1 cellular context compared by ENCODE assay signal in genomic region chr3:143973352-143974021, GRCh38.
A peak's percentile ranks its signal among the peaks of the same experiment; 100 is the strongest.
TF ChIP-seq lines count a peak whose summit lies in the region.

No MANE protein-coding gene starts in this region.

TF ChIP-seq in HepG2, 621 proteins besides CTCF, POLR2A, EP300 and RAD21 (continued from another document and continues in another):
- TF ChIP-seq, protein P1, sequence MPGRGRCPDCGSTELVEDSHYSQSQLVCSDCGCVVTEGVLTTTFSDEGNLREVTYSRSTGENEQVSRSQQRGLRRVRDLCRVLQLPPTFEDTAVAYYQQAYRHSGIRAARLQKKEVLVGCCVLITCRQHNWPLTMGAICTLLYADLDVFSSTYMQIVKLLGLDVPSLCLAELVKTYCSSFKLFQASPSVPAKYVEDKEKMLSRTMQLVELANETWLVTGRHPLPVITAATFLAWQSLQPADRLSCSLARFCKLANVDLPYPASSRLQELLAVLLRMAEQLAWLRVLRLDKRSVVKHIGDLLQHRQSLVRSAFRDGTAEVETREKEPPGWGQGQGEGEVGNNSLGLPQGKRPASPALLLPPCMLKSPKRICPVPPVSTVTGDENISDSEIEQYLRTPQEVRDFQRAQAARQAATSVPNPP (CRISPR knock-in tag; IDR thresholded peaks at IDR 0.05), result no peak
- TF ChIP-seq HOXA3 (CRISPR knock-in tag; IDR thresholded peaks at IDR 0.05), result 0 out of 2 replicates have a peak, but pooled peaks have one; percentile 28
- TF ChIP-seq ZMAT3 (CRISPR knock-in tag; conservative IDR thresholded peaks at IDR 0.05), result no peak
- peak; percentile 52 for TF ChIP-seq HNF4A (CRISPR knock-in tag; IDR thresholded peaks at IDR 0.05)
- no peak for TF ChIP-seq PPARG (CRISPR knock-in tag; conservative IDR thresholded peaks at IDR 0.05)
- TF ChIP-seq SAP130 (CRISPR knock-in tag; IDR thresholded peaks at IDR 0.05; ENCODE audit: low read depth), result peak; percentile 71
- TF ChIP-seq ZNF383 (CRISPR knock-in tag; IDR thresholded peaks at IDR 0.05; ENCODE audit: borderline replicate concordance), result no peak
- TF ChIP-seq ZNF512B (CRISPR knock-in tag; IDR thresholded peaks at IDR 0.05; ENCODE audit: borderline replicate concordance), result no peak
- no peak; the same call in 1 of the 2 replicates for TF ChIP-seq SALL1 (CRISPR knock-in tag; IDR thresholded peaks at IDR 0.05)
- no peak for TF ChIP-seq ZNF883 (CRISPR knock-in tag; IDR thresholded peaks at IDR 0.05; ENCODE audit: not compliant biosample characterization)
- no peak for TF ChIP-seq ZSCAN20 (CRISPR knock-in tag; IDR thresholded peaks at IDR 0.05; ENCODE audit: borderline replicate concordance)
- peak; percentile 81; the same call in 1 of the 2 replicates for TF ChIP-seq HMG20A (CRISPR knock-in tag; IDR thresholded peaks at IDR 0.05; ENCODE audit: borderline replicate concordance)
- TF ChIP-seq MLX (CRISPR knock-in tag; IDR thresholded peaks at IDR 0.05), result no peak
- no peak for TF ChIP-seq ZNF33B (CRISPR knock-in tag; IDR thresholded peaks at IDR 0.05)
- TF ChIP-seq NFATC3 (CRISPR knock-in tag; IDR thresholded peaks at IDR 0.05), result no peak
- no peak for TF ChIP-seq KDM1A (CRISPR knock-in tag; IDR thresholded peaks at IDR 0.05)
- TF ChIP-seq TBL1XR1 (IDR thresholded peaks at IDR 0.05; ENCODE audit: borderline replicate concordance, low read length, partially characterized antibody), result no peak
- TF ChIP-seq NFYB (CRISPR knock-in tag; IDR thresholded peaks at IDR 0.05), result no peak
- TF ChIP-seq ZNF317 (CRISPR knock-in tag; IDR thresholded peaks at IDR 0.05), result 0 out of 2 replicates have a peak, but pooled peaks have one; percentile 6
- TF ChIP-seq, protein P2, sequence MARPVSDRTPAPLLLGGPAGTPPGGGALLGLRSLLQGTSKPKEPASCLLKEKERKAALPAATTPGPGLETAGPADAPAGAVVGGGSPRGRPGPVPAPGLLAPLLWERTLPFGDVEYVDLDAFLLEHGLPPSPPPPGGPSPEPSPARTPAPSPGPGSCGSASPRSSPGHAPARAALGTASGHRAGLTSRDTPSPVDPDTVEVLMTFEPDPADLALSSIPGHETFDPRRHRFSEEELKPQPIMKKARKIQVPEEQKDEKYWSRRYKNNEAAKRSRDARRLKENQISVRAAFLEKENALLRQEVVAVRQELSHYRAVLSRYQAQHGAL (CRISPR knock-in tag; IDR thresholded peaks at IDR 0.05; ENCODE audit: not compliant biosample characterization), result no peak
- peak; percentile 45; the same call in 1 of the 2 replicates for TF ChIP-seq CREM (IDR thresholded peaks at IDR 0.05)
- no peak for TF ChIP-seq CREM (CRISPR knock-in tag; IDR thresholded peaks at IDR 0.05)
- peak; percentile 15; the same call in 1 of the 2 replicates for TF ChIP-seq ZMYM4 (CRISPR knock-in tag; IDR thresholded peaks at IDR 0.05)
- no peak for TF ChIP-seq MTF2 (CRISPR knock-in tag; IDR thresholded peaks at IDR 0.05; ENCODE audit: borderline replicate concordance)
- TF ChIP-seq, protein P3, sequence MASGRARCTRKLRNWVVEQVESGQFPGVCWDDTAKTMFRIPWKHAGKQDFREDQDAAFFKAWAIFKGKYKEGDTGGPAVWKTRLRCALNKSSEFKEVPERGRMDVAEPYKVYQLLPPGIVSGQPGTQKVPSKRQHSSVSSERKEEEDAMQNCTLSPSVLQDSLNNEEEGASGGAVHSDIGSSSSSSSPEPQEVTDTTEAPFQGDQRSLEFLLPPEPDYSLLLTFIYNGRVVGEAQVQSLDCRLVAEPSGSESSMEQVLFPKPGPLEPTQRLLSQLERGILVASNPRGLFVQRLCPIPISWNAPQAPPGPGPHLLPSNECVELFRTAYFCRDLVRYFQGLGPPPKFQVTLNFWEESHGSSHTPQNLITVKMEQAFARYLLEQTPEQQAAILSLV (CRISPR knock-in tag; IDR thresholded peaks at IDR 0.05; ENCODE audit: borderline replicate concordance), result no peak
- TF ChIP-seq, protein P4, sequence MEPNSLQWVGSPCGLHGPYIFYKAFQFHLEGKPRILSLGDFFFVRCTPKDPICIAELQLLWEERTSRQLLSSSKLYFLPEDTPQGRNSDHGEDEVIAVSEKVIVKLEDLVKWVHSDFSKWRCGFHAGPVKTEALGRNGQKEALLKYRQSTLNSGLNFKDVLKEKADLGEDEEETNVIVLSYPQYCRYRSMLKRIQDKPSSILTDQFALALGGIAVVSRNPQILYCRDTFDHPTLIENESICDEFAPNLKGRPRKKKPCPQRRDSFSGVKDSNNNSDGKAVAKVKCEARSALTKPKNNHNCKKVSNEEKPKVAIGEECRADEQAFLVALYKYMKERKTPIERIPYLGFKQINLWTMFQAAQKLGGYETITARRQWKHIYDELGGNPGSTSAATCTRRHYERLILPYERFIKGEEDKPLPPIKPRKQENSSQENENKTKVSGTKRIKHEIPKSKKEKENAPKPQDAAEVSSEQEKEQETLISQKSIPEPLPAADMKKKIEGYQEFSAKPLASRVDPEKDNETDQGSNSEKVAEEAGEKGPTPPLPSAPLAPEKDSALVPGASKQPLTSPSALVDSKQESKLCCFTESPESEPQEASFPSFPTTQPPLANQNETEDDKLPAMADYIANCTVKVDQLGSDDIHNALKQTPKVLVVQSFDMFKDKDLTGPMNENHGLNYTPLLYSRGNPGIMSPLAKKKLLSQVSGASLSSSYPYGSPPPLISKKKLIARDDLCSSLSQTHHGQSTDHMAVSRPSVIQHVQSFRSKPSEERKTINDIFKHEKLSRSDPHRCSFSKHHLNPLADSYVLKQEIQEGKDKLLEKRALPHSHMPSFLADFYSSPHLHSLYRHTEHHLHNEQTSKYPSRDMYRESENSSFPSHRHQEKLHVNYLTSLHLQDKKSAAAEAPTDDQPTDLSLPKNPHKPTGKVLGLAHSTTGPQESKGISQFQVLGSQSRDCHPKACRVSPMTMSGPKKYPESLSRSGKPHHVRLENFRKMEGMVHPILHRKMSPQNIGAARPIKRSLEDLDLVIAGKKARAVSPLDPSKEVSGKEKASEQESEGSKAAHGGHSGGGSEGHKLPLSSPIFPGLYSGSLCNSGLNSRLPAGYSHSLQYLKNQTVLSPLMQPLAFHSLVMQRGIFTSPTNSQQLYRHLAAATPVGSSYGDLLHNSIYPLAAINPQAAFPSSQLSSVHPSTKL (CRISPR knock-in tag; IDR thresholded peaks at IDR 0.05), result peak; percentile 91
- no peak for TF ChIP-seq ZKSCAN1 (IDR thresholded peaks at IDR 0.05; ENCODE audit: low read length)
- no peak for TF ChIP-seq MTF1 (CRISPR knock-in tag; IDR thresholded peaks at IDR 0.05)
- no peak for TF ChIP-seq SRSF4 (IDR thresholded peaks at IDR 0.05; ENCODE audit: low read depth, low read length, poor library complexity, severe bottlenecking)
- no peak for TF ChIP-seq PRPF4 (IDR thresholded peaks at IDR 0.05; ENCODE audit: low read depth, low read length, poor library complexity, severe bottlenecking)
- no peak for TF ChIP-seq HMGA1 (CRISPR knock-in tag; conservative IDR thresholded peaks at IDR 0.05)
- peak; percentile 82 for TF ChIP-seq TCF7 (IDR thresholded peaks at IDR 0.05; ENCODE audit: low read depth)
- no peak for TF ChIP-seq ZNF747 (CRISPR knock-in tag; IDR thresholded peaks at IDR 0.05; ENCODE audit: borderline replicate concordance)
- TF ChIP-seq ZNF652 (CRISPR knock-in tag; IDR thresholded peaks at IDR 0.05; ENCODE audit: borderline replicate concordance, low read depth), result no peak
- TF ChIP-seq, protein P5, sequence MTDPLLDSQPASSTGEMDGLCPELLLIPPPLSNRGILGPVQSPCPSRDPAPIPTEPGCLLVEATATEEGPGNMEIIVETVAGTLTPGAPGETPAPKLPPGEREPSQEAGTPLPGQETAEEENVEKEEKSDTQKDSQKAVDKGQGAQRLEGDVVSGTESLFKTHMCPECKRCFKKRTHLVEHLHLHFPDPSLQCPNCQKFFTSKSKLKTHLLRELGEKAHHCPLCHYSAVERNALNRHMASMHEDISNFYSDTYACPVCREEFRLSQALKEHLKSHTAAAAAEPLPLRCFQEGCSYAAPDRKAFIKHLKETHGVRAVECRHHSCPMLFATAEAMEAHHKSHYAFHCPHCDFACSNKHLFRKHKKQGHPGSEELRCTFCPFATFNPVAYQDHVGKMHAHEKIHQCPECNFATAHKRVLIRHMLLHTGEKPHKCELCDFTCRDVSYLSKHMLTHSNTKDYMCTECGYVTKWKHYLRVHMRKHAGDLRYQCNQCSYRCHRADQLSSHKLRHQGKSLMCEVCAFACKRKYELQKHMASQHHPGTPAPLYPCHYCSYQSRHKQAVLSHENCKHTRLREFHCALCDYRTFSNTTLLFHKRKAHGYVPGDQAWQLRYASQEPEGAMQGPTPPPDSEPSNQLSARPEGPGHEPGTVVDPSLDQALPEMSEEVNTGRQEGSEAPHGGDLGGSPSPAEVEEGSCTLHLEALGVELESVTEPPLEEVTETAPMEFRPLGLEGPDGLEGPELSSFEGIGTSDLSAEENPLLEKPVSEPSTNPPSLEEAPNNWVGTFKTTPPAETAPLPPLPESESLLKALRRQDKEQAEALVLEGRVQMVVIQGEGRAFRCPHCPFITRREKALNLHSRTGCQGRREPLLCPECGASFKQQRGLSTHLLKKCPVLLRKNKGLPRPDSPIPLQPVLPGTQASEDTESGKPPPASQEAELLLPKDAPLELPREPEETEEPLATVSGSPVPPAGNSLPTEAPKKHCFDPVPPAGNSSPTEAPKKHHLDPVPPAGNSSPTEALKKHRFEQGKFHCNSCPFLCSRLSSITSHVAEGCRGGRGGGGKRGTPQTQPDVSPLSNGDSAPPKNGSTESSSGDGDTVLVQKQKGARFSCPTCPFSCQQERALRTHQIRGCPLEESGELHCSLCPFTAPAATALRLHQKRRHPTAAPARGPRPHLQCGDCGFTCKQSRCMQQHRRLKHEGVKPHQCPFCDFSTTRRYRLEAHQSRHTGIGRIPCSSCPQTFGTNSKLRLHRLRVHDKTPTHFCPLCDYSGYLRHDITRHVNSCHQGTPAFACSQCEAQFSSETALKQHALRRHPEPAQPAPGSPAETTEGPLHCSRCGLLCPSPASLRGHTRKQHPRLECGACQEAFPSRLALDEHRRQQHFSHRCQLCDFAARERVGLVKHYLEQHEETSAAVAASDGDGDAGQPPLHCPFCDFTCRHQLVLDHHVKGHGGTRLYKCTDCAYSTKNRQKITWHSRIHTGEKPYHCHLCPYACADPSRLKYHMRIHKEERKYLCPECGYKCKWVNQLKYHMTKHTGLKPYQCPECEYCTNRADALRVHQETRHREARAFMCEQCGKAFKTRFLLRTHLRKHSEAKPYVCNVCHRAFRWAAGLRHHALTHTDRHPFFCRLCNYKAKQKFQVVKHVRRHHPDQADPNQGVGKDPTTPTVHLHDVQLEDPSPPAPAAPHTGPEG (CRISPR knock-in tag; IDR thresholded peaks at IDR 0.05), result no peak
- no peak for TF ChIP-seq ZNF674 (CRISPR knock-in tag; IDR thresholded peaks at IDR 0.05; ENCODE audit: low read depth)
- TF ChIP-seq FOXA1 (IDR thresholded peaks at IDR 0.05), result no peak
- peak; percentile 63 for TF ChIP-seq FOXA1 (CRISPR knock-in tag; IDR thresholded peaks at IDR 0.05)
- no peak for TF ChIP-seq KDM3A (CRISPR knock-in tag; IDR thresholded peaks at IDR 0.05; ENCODE audit: low read depth)
- peak; percentile 77; the same call in 1 of the 2 replicates for TF ChIP-seq ZNF503 (CRISPR knock-in tag; IDR thresholded peaks at IDR 0.05)
- no peak for TF ChIP-seq ZBTB46 (CRISPR knock-in tag; IDR thresholded peaks at IDR 0.05; ENCODE audit: borderline replicate concordance)
